ENCODE assay signal across 8 cellular contexts in the genomic region with DNA sequence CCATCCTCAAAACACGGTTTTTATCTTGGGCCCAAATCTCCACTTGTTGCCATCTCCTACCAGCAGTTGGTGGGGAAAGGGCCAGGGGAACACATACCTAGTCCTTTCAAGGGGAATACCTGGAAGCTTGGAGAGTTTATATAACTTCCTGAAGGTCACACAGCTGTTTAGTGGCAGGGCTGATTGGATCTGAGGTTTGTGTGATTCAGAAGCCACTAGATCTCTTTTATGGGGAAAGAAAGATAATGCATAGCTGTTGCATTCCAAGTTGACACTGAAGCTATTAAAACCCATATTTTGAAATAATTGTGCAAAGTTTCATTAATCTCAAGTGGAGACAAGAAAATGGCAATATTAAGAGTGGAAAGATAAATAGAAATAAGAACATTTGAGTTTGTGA.
"Had no signal": no experiment of that assay in that cellular context is flagged by ENCODE, and none has a peak within 500 bp of the region (broad histone marks: within the 10 kb centered on the region; RNA-seq: fewer than 3 reads in every experiment).

No MANE protein-coding gene starts in this region.

- H2AFZ ChIP-seq: GM23248 had no signal

- H3K4me3 ChIP-seq: GM23248, HAP-1 had no signal

- H3K9me3 ChIP-seq: HAP-1 had no signal

- H3K4me1 ChIP-seq: HAP-1 had no signal

- H3K9me3 Mint-ChIP-seq: HFFc6 had no signal

- DNase-seq: GM23248, GOT3, H7, HFFc6, IMR-90, KBM-7 had no signal

- H3K9ac ChIP-seq: GM23248 had no signal

- ATAC-seq: HCT116 had no signal

- H3K27ac Mint-ChIP-seq: HFFc6 had no signal

- H3K27ac ChIP-seq: GM23248 had no signal

- H3K4me3 Mint-ChIP-seq: HFFc6 had no signal

- H3K36me3 ChIP-seq: HAP-1 had no signal
